9 cellular contexts compared by ENCODE assay signal in genomic region chr2:102703748-102704147, GRCh38. TPM values are rescaled to one million over a fixed set of nuclear protein-coding genes. Genes with fewer than 3 reads are reported as not detected.
DNase-seq lines count a peak whose midpoint lies in the region; ATAC-seq, FAIRE-seq and TF ChIP-seq lines count a peak whose summit lies in the region.
"Had no signal": no experiment of that assay in that cellular context is flagged by ENCODE, and none has a peak within 500 bp of the region (broad histone marks: within the 10 kb centered on the region; RNA-seq: fewer than 3 reads in every experiment).

No MANE protein-coding gene starts in this region.

- H3K9me3 ChIP-seq in Panc1 (ENCODE audit: control insufficient read depth, insufficient read depth, low read depth, low read length): no peaks in the 10 kb centered on the region

- no peak overlapping the region for H3K27ac Mint-ChIP-seq in natural killer cell

- ATAC-seq in GM21576 (IDR thresholded peaks at IDR 0.05; ENCODE audit: unreplicated experiment): peak; percentile 58
- peak; percentile 94 for ATAC-seq in Panc1
- ATAC-seq in natural killer cell: no peak
- ATAC-seq in GM18870 (IDR thresholded peaks at IDR 0.05; ENCODE audit: unreplicated experiment): no peak

- peaks cover 17 to 18% of the 10 kb centered on the region in 2 donors for H3K27me3 Mint-ChIP-seq in natural killer cell (ENCODE audit: low read depth in 2 of 2)

- no peaks in the 10 kb centered on the region for H3K36me3 Mint-ChIP-seq in natural killer cell

- no peaks in the 10 kb centered on the region for H3K27me3 ChIP-seq in Panc1 (ENCODE audit: control insufficient read depth, insufficient read depth, low read length)

- H3K4me1 Mint-ChIP-seq in natural killer cell: no peaks in the 10 kb centered on the region

- TF ChIP-seq CTCF in Panc1 (IDR thresholded peaks at IDR 0.05): peak; percentile 65; the same call in 1 of the 2 replicates
- no peak for TF ChIP-seq CTCF in natural killer cell (IDR thresholded peaks at IDR 0.05)

- no peak for FAIRE-seq in urothelium cell line (lab: Jason Lieb, UNC)
- FAIRE-seq: frontal cortex had no signal

- no peaks in the 10 kb centered on the region for H3K9me3 Mint-ChIP-seq in natural killer cell

- peak; percentile 22 for DNase-seq in Caki2 (ENCODE audit: low read depth)
- DNase-seq in Panc1 (ENCODE audit: low read depth, low spot score): peak; percentile 39
- peak; percentile 11 for DNase-seq in glomerular visceral epithelial cell (ENCODE audit: extremely low spot score)
- peak; percentile 48 for DNase-seq in urothelium cell line (ENCODE audit: low spot score)
- DNase-seq in natural killer cell: no peak
- DNase-seq in activated CD8-positive, alpha-beta memory T cell treated with anti-CD3 and anti-CD28 coated beads, Interleukin-2, amount 50 U/mL, for 4 hours: no peak

- no TSS peak for BruUV-seq in Panc1 (replicated peaks; lab: Mats Ljungman, UMichigan)

- no peak overlapping the region for H3K27ac ChIP-seq in Panc1 (ENCODE audit: low read length)

- no peak overlapping the region for H3K4me3 ChIP-seq in Panc1 (ENCODE audit: low read depth in 2 of 2, low read length in 2 of 2)

- H3K4me3 Mint-ChIP-seq in natural killer cell: no peak overlapping the region

- H3K4me1 ChIP-seq in Panc1 (ENCODE audit: control insufficient read depth, insufficient read depth, low read length): peaks cover 3% of the 10 kb centered on the region

- intact Hi-C loops in Panc1 (cut with micrococcal nuclease; ENCODE audit: unreplicated experiment): loop anchor here (1.0 to 5.0 kb wide), 3 partner anchors 86 to 230 kb away; partner anchors contain the start of genes SLC9A2 and SLC9A4
- intact Hi-C loops in natural killer cell (cut with micrococcal nuclease): no loop called here

- H3K36me3 ChIP-seq in Panc1 (ENCODE audit: control insufficient read depth, insufficient read depth, low read length): no peaks in the 10 kb centered on the region

- in situ Hi-C loops in Caki2 (cut with HindIII; ENCODE audit: low pct_unique_long_range_greater_than_20kb, low sequenced_read_pairs) (no loop called here), Panc1 (cut with HindIII; ENCODE audit: low pct_unique_long_range_greater_than_20kb, low sequenced_read_pairs) (no loop called here)

- CTCF ChIA-PET in Panc1 (lab: Charles Lee): interaction anchor here (0.7 to 0.8 kb wide), 2 partner anchors 88 to 231 kb away, joined by 4 to 6 read pairs; partner anchors contain the start of gene SLC9A4

- POLR2A ChIA-PET in Panc1 (lab: Charles Lee): no interaction called here

RNA-seq across cellular contexts. Expression of gene TMEM182, which starts 58.1 kb away (rescaled TPM):
- total RNA-seq in Caki2 (2014; rRNA removed; shearing (Covaris generic); ENCODE audit: low replicate concordance): 5.2 and 5.8 TPM in 2 replicates
- 6.2 TPM for total RNA-seq in Panc1 (2021; ENCODE audit: unreplicated experiment)
- polyA plus RNA-seq in Panc1 (2012; ENCODE audit: insufficient read length): 6.5 TPM
- 1 to 10 TPM; 3.2 to 4.9 (median 4.1) TPM for total RNA-seq in natural killer cell

Comparison
In these comparisons a context has a peak if more than half of its experiments do, and no peak if none do; other contexts are left out.
1. DNase-seq: peak in Caki2 (single experiment), Panc1 (single experiment), glomerular visceral epithelial cell (single experiment) and urothelium cell line (single experiment); none in natural killer cell (single experiment) and activated CD8-positive, alpha-beta memory T cell treated with anti-CD3 and anti-CD28 coated beads, Interleukin-2, amount 50 U/mL, for 4 hours (single experiment).
2. ATAC-seq: peak in GM21576 (single experiment) and Panc1 (single experiment); none in natural killer cell (0 of 3) and GM18870 (single experiment).